Comparison of ENCODE assay signal across 8 cellular contexts in genomic region chr11:9315078-9315688, GRCh38. TPM values are rescaled to one million over a fixed set of nuclear protein-coding genes. Genes with fewer than 3 reads are reported as not detected.
DNase-seq lines count a peak whose midpoint lies in the region; FAIRE-seq and TF ChIP-seq lines count a peak whose summit lies in the region.

No MANE protein-coding gene starts in this region.

- intact Hi-C loops in PC-9 (cut with micrococcal nuclease; ENCODE audit: unreplicated experiment), result no loop called here

- peaks cover 19% of the 10 kb centered on the region for H3K4me1 ChIP-seq in PC-9 (replicated peaks; ENCODE audit: insufficient read depth)
- H3K4me1 ChIP-seq in ectodermal cell (ENCODE audit: control insufficient read depth, insufficient read depth, low read length), result no peaks in the 10 kb centered on the region

- no peak for TF ChIP-seq CTCF in GM12864 (IDR thresholded peaks at IDR 0.05; ENCODE audit: low read depth, low read length, missing control alignments)
- no peak for TF ChIP-seq CTCF in PC-9 (conservative IDR thresholded peaks at IDR 0.05)
- no peak for TF ChIP-seq CTCF in neural cell (IDR thresholded peaks at IDR 0.05; ENCODE audit: poor library complexity, severe bottlenecking)

- H3F3A ChIP-seq in PC-9 (ENCODE audit: insufficient read depth, low read depth) (peaks cover 13% of the 10 kb centered on the region), neural cell (ENCODE audit: insufficient read depth, low read length, poor library complexity, severe bottlenecking) (no peaks in the 10 kb centered on the region)

- TF ChIP-seq EP300 in neural cell (conservative IDR thresholded peaks at IDR 0.05; ENCODE audit: poor library complexity, severe bottlenecking), result no peak

- no peak for FAIRE-seq in frontal cortex (lab: Jason Lieb, UNC)

- no peaks in the 10 kb centered on the region for H3K27me3 ChIP-seq in PC-9 (ENCODE audit: insufficient read depth, low read depth)
- H3K27me3 ChIP-seq in ectodermal cell (ENCODE audit: control insufficient read depth, insufficient read depth, low read length, poor library complexity, severe bottlenecking), result no peaks in the 10 kb centered on the region
- no peaks in the 10 kb centered on the region for H3K27me3 ChIP-seq in neural cell (ENCODE audit: insufficient read depth, low read depth, low read length)

- H4K20me1 ChIP-seq in PC-9 (ENCODE audit: insufficient read depth) (peaks cover 5% of the 10 kb centered on the region), neural cell (ENCODE audit: insufficient read depth) (no peaks in the 10 kb centered on the region)

- TSS peak; percentile 99 for BruUV-seq in PC-9 (replicated peaks; lab: Mats Ljungman, UMichigan)

- peak overlapping the region; percentile 87 for H3K27ac ChIP-seq in PC-9
- peak overlapping the region; percentile 96 for H3K27ac ChIP-seq in ectodermal cell (ENCODE audit: insufficient read depth, low read depth, low read length, poor library complexity, severe bottlenecking)
- H3K27ac ChIP-seq in neural cell (ENCODE audit: low read length), result peak overlapping the region; percentile 95

- no peaks in the 10 kb centered on the region for H3K9me2 ChIP-seq in PC-9 (ENCODE audit: insufficient read depth)
- no peaks in the 10 kb centered on the region for H3K9me2 ChIP-seq in neural cell (ENCODE audit: insufficient read depth, low read length)

- DNase-seq in GM12864 (ENCODE audit: low read depth) (no peak), PC-9 (no peak), frontal cortex (ENCODE audit: low spot score in 2 of 2) (no peak), germinal center (ENCODE audit: low spot score) (no peak)
- DNase-seq in activated effector memory CD4-positive, alpha-beta T cell treated with Interleukin-2 at 50 U/mL for 16 hours, result no peak
- no peak for DNase-seq in effector CD4-positive, alpha-beta T cell

- CTCF ChIA-PET in PC-9 (lab: Charles Lee), result no interaction called here

- H2AFZ ChIP-seq in PC-9, result peak overlapping the region; percentile 81
- H2AFZ ChIP-seq in neural cell (ENCODE audit: low read depth, low read length), result peak overlapping the region; percentile 83

- H3K36me3 ChIP-seq in PC-9 (ENCODE audit: low read depth) (no peaks in the 10 kb centered on the region), ectodermal cell (ENCODE audit: control insufficient read depth, insufficient read depth, low read length) (no peaks in the 10 kb centered on the region), neural cell (ENCODE audit: insufficient read depth, low read length) (no peaks in the 10 kb centered on the region)

- POLR2A ChIA-PET in PC-9 (lab: Charles Lee; ENCODE audit: unreplicated experiment), result interaction anchor here (0.6 to 0.7 kb wide), 3 partner anchors 48 to 142 kb away, joined by 6 to 15 read pairs (median 12); no protein-coding TSS in a partner anchor

- H3K4me3 ChIP-seq in GM12864 (ENCODE audit: low read depth, low read length) (peak overlapping the region; percentile 50), PC-9 (peak overlapping the region; percentile 55; the same call in 1 of the 2 replicates), ectodermal cell (ENCODE audit: insufficient read depth, low read depth, low read length) (peak overlapping the region; percentile 83), neural cell (ENCODE audit: low read length) (peak overlapping the region; percentile 98)

- no peaks in the 10 kb centered on the region for H3K9me3 ChIP-seq in PC-9 (ENCODE audit: insufficient read depth, low read depth)
- no peaks in the 10 kb centered on the region for H3K9me3 ChIP-seq in ectodermal cell (ENCODE audit: control insufficient read depth, low read length)
- H3K9me3 ChIP-seq in neural cell (ENCODE audit: low read length), result no peaks in the 10 kb centered on the region

- peak overlapping the region; percentile 86 for H3K9ac ChIP-seq in neural cell (ENCODE audit: low read length)

- H3K4me2 ChIP-seq in PC-9, result peak overlapping the region; percentile 88
- peak overlapping the region; percentile 92 for H3K4me2 ChIP-seq in neural cell (ENCODE audit: low read length)

- peaks cover 41% of the 10 kb centered on the region for H3K79me2 ChIP-seq in PC-9 (ENCODE audit: low read depth)
- H3K79me2 ChIP-seq in neural cell (replicated peaks; ENCODE audit: insufficient read depth, low read length), result peaks cover 35% of the 10 kb centered on the region

- 70% methylated on average over 14 to 16 of the region's 16 CpGs for WGBS in ectodermal cell, 2 experiments

- TF ChIP-seq RAD21 in neural cell (conservative IDR thresholded peaks at IDR 0.05), result no peak

TF ChIP-seq in neural cell, 6 proteins besides CTCF, POLR2A, EP300 and RAD21:
- TF ChIP-seq MXI1 (conservative IDR thresholded peaks at IDR 0.05; ENCODE audit: poor library complexity, severe bottlenecking), result peak; percentile 12
- TF ChIP-seq, protein P1, sequence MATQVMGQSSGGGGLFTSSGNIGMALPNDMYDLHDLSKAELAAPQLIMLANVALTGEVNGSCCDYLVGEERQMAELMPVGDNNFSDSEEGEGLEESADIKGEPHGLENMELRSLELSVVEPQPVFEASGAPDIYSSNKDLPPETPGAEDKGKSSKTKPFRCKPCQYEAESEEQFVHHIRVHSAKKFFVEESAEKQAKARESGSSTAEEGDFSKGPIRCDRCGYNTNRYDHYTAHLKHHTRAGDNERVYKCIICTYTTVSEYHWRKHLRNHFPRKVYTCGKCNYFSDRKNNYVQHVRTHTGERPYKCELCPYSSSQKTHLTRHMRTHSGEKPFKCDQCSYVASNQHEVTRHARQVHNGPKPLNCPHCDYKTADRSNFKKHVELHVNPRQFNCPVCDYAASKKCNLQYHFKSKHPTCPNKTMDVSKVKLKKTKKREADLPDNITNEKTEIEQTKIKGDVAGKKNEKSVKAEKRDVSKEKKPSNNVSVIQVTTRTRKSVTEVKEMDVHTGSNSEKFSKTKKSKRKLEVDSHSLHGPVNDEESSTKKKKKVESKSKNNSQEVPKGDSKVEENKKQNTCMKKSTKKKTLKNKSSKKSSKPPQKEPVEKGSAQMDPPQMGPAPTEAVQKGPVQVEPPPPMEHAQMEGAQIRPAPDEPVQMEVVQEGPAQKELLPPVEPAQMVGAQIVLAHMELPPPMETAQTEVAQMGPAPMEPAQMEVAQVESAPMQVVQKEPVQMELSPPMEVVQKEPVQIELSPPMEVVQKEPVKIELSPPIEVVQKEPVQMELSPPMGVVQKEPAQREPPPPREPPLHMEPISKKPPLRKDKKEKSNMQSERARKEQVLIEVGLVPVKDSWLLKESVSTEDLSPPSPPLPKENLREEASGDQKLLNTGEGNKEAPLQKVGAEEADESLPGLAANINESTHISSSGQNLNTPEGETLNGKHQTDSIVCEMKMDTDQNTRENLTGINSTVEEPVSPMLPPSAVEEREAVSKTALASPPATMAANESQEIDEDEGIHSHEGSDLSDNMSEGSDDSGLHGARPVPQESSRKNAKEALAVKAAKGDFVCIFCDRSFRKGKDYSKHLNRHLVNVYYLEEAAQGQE (IDR thresholded peaks at IDR 0.05; ENCODE audit: borderline replicate concordance), result no peak

RNA-seq across cellular contexts. Expression of gene TMEM41B, which starts 0.8 kb away (rescaled TPM):
- 58.5 and 65.1 TPM in 2 replicates for total RNA-seq in PC-9 (2021)
- 50.5 TPM for polyA plus RNA-seq in ectodermal cell (2013, experiment 1 of 4)
- 59.5 TPM for polyA plus RNA-seq in ectodermal cell (2013, experiment 2 of 4)
- 31.0 TPM for polyA plus RNA-seq in ectodermal cell (2013, experiment 3 of 4)
- 33.6 TPM for polyA plus RNA-seq in ectodermal cell (2013, experiment 4 of 4)
- polyA plus RNA-seq in neural cell, result 47.5 and 49.5 TPM in 2 replicates
- polyA minus RNA-seq in neural cell, result 57.5 and 68.6 TPM in 2 replicates
- 69.7 TPM for total RNA-seq in frontal cortex

RNA-seq across cellular contexts. Expression of gene DENND5A, which starts 50.0 kb away (rescaled TPM):
- 17.7 and 19.8 TPM in 2 replicates for total RNA-seq in PC-9 (2021)
- polyA plus RNA-seq in ectodermal cell (2013, experiment 1 of 4), result 113 TPM
- polyA plus RNA-seq in ectodermal cell (2013, experiment 2 of 4), result 94.5 TPM
- 99.3 TPM for polyA plus RNA-seq in ectodermal cell (2013, experiment 3 of 4)
- polyA plus RNA-seq in ectodermal cell (2013, experiment 4 of 4), result 98.4 TPM
- 75.6 and 108 TPM in 2 replicates for polyA plus RNA-seq in neural cell
- 174 and 191 TPM in 2 replicates for polyA minus RNA-seq in neural cell
- 119 TPM for total RNA-seq in frontal cortex
